In genomic region chr4:165464813-165465381, GRCh38 we compare ENCODE assay signal across 8 cellular contexts.
DNase-seq lines count a peak whose midpoint lies in the region; ATAC-seq and TF ChIP-seq lines count a peak whose summit lies in the region.

No MANE protein-coding gene starts in this region.

- TF ChIP-seq POLR2A in heart left ventricle (IDR thresholded peaks at IDR 0.05): no peak
- no peak for TF ChIP-seq POLR2A in sigmoid colon (IDR thresholded peaks at IDR 0.05)

- WGBS in heart left ventricle, 4 donors: 25 to 28% (median 27%) methylated on average over 9 of the region's 9 CpGs
- WGBS in sigmoid colon, 2 donors: 13 to 24% methylated on average over 9 of the region's 9 CpGs

- ATAC-seq in HG02642 (IDR thresholded peaks at IDR 0.05; ENCODE audit: poor library complexity, unreplicated experiment): peak; percentile 69
- ATAC-seq in heart left ventricle: peak in 2 of 4 donors; percentile 59 to 62

- TF ChIP-seq CTCF in GM12864 (IDR thresholded peaks at IDR 0.05; ENCODE audit: low read depth, low read length, missing control alignments) (peak; percentile 61), heart left ventricle (IDR thresholded peaks at IDR 0.05) (peak; percentile 54 to 89 (median 80)), sigmoid colon (IDR thresholded peaks at IDR 0.05) (peak; percentile 53 to 72 (median 62))

- no peaks in the 10 kb centered on the region for H3K9me3 ChIP-seq in heart left ventricle
- no peaks in the 10 kb centered on the region for H3K9me3 ChIP-seq in sigmoid colon

- H3K4me3 Mint-ChIP-seq in activated CD4-positive, alpha-beta T cell treated with anti-CD3 and anti-CD28 coated beads, Interleukin-2, amount 10 ng/mL, durations not matched to agents 7 days and 5 days: no peak overlapping the region

- H3K27ac ChIP-seq in heart left ventricle: no peak overlapping the region
- no peak overlapping the region for H3K27ac ChIP-seq in sigmoid colon

- no peak overlapping the region for H3K27ac Mint-ChIP-seq in activated CD4-positive, alpha-beta T cell treated with anti-CD3 and anti-CD28 coated beads, Interleukin-2, amount 10 ng/mL, durations not matched to agents 7 days and 5 days

- POLR2A ChIA-PET in activated CD4-positive, alpha-beta T cell treated with anti-CD3 and anti-CD28 coated beads, Interleukin-2, amount 10 ng/mL, durations not matched to agents 7 days and 5 days (lab: Charles Lee): no interaction called here

- H3K27me3 ChIP-seq in heart left ventricle: no peaks in the 10 kb centered on the region
- H3K27me3 ChIP-seq in sigmoid colon: no peaks in the 10 kb centered on the region

- no peaks in the 10 kb centered on the region for H3K9me3 Mint-ChIP-seq in activated CD4-positive, alpha-beta T cell treated with anti-CD3 and anti-CD28 coated beads, Interleukin-2, amount 10 ng/mL, durations not matched to agents 7 days and 5 days

- no peaks in the 10 kb centered on the region for H3K4me1 Mint-ChIP-seq in activated CD4-positive, alpha-beta T cell treated with anti-CD3 and anti-CD28 coated beads, Interleukin-2, amount 10 ng/mL, durations not matched to agents 7 days and 5 days

- peaks cover 3% of the 10 kb centered on the region for H3K27me3 Mint-ChIP-seq in activated CD4-positive, alpha-beta T cell treated with anti-CD3 and anti-CD28 coated beads, Interleukin-2, amount 10 ng/mL, durations not matched to agents 7 days and 5 days

- H3K4me1 ChIP-seq in heart left ventricle (peaks cover 0 to 14% (median 0%) of the 10 kb centered on the region in 12 donors), sigmoid colon (peaks cover 0 to 19% (median 9%) of the 10 kb centered on the region in 4 donors)

- DNase-seq in AG08396 (ENCODE audit: low spot score) (peak; percentile 48), GM12864 (ENCODE audit: low read depth) (no peak), NCI-H1694 (lab: John Stamatoyannopoulos, UW) (peak; percentile 56), heart left ventricle (no peak), sigmoid colon (no peak), ureter (ENCODE audit: low spot score) (no peak)
- DNase-seq in activated CD4-positive, alpha-beta T cell treated with anti-CD3 and anti-CD28 coated beads, Interleukin-2, amount 10 ng/mL, durations not matched to agents 7 days and 5 days: peak; percentile 23

- H3K4me3 ChIP-seq in GM12864 (ENCODE audit: low read depth, low read length): no peak overlapping the region
- no peak overlapping the region for H3K4me3 ChIP-seq in heart left ventricle
- no peak overlapping the region for H3K4me3 ChIP-seq in sigmoid colon

- TF ChIP-seq EP300 in sigmoid colon (IDR thresholded peaks at IDR 0.05): no peak

- intact Hi-C loops in heart left ventricle (cut with DNase I) (loop anchor here (1.0 to 10.0 kb wide), 10 partner anchors 88 to 336 kb away; partner anchors contain the start of gene CPE (in 6 of the 10)), sigmoid colon (cut with DNase I) (loop anchor here (1.0 to 10.0 kb wide), 2 partner anchors 90 to 334 kb away; partner anchors contain the start of gene CPE)

- CTCF ChIA-PET in activated CD4-positive, alpha-beta T cell treated with anti-CD3 and anti-CD28 coated beads, Interleukin-2, amount 10 ng/mL, durations not matched to agents 7 days and 5 days (lab: Charles Lee): interaction anchor here (1.0 kb wide), 2 partner anchors 31 to 334 kb away, joined by 3 to 4 read pairs; no protein-coding TSS in a partner anchor

- no peaks in the 10 kb centered on the region for H3K36me3 Mint-ChIP-seq in activated CD4-positive, alpha-beta T cell treated with anti-CD3 and anti-CD28 coated beads, Interleukin-2, amount 10 ng/mL, durations not matched to agents 7 days and 5 days (ENCODE audit: low read depth)

- peaks cover 0 to 7% (median 0%) of the 10 kb centered on the region in 9 donors for H3K36me3 ChIP-seq in heart left ventricle
- no peaks in the 10 kb centered on the region for H3K36me3 ChIP-seq in sigmoid colon

Comparison
In these comparisons a context has a peak if more than half of its experiments do, and no peak if none do; other contexts are left out.
1. DNase-seq: peak in AG08396 (single experiment), NCI-H1694 (single experiment) and activated CD4-positive, alpha-beta T cell treated with anti-CD3 and anti-CD28 coated beads, Interleukin-2, amount 10 ng/mL, durations not matched to agents 7 days and 5 days (single experiment); none in GM12864 (single experiment), heart left ventricle (0 of 5), sigmoid colon (single experiment) and ureter (single experiment).
2. Peak in every context shown above with its lines, with median percentiles within 50 percentile points of each other: CTCF ChIP-seq.